In genomic region chr1:158506369-158506987, GRCh38 we compare ENCODE assay signal across 8 cellular contexts. TPM values are rescaled to one million over a fixed set of nuclear protein-coding genes. Genes with fewer than 3 reads are reported as not detected.
DNase-seq lines count a peak whose midpoint lies in the region; ATAC-seq, FAIRE-seq and TF ChIP-seq lines count a peak whose summit lies in the region.

No MANE protein-coding gene starts in this region.

- H3K9me3 Mint-ChIP-seq in WTC11 (peaks cover 15% of the 10 kb centered on the region), endothelial cell (ENCODE audit: unreplicated experiment) (no peaks in the 10 kb centered on the region)

- POLR2A ChIA-PET in WTC11 (lab: Charles Lee), result no interaction called here

- DNase-seq in D721Med (ENCODE audit: insufficient read length, low spot score) (no peak), HK-2 (ENCODE audit: unreplicated experiment) (peak; percentile 5), WTC11 (ENCODE audit: low spot score) (peak; percentile 82), endothelial cell (ENCODE audit: low spot score) (peak; percentile 74), NCI-H345 treated with DMSO at 0.1 percent for 48 hours (lab: John Stamatoyannopoulos, UW; ENCODE audit: unreplicated experiment) (no peak)
- DNase-seq in stimulated activated CD4-positive, alpha-beta T cell treated with anti-CD3 and anti-CD28 coated beads, Interleukin-12 subunit alpha, Interleukin-12 subunit beta, amount 100 ng/mL, for 24 hours (ENCODE audit: low read depth in 2 of 2), result peak; percentile 12 to 34

- no peaks in the 10 kb centered on the region; the same call in 1 of the 2 replicates for H3K27me3 Mint-ChIP-seq in WTC11 (ENCODE audit: low read depth)
- H3K27me3 Mint-ChIP-seq in endothelial cell (ENCODE audit: unreplicated experiment), result peaks cover 1% of the 10 kb centered on the region

- peaks cover 10% of the 10 kb centered on the region for H3K36me3 Mint-ChIP-seq in WTC11
- H3K36me3 Mint-ChIP-seq in endothelial cell (ENCODE audit: low read depth, unreplicated experiment), result no peaks in the 10 kb centered on the region

- FAIRE-seq in D721Med (lab: Jason Lieb, UNC), result no peak

- TF ChIP-seq CTCF in D721Med (IDR thresholded peaks at IDR 0.05; ENCODE audit: insufficient read depth, missing control alignments), result peak; percentile 51
- TF ChIP-seq CTCF in WTC11 (IDR thresholded peaks at IDR 0.05), result peak; percentile 74
- peak; percentile 73 for TF ChIP-seq CTCF in endothelial cell (IDR thresholded peaks at IDR 0.05; ENCODE audit: unreplicated experiment)

- CTCF ChIA-PET in WTC11 (lab: Charles Lee), result interaction anchor here (0.6 to 2.5 kb wide), 18 partner anchors 10 to 1726 kb away, joined by 3 to 18 read pairs (median 4); partner anchors contain the start of gene AIM2

- H3K27ac Mint-ChIP-seq in WTC11, result no peak overlapping the region
- H3K27ac Mint-ChIP-seq in endothelial cell (ENCODE audit: unreplicated experiment), result no peak overlapping the region

- H3K4me1 Mint-ChIP-seq in WTC11, result peaks cover 16% of the 10 kb centered on the region
- peaks cover 10% of the 10 kb centered on the region for H3K4me1 Mint-ChIP-seq in endothelial cell (ENCODE audit: unreplicated experiment)

- ATAC-seq in WTC11, result peak; percentile 98
- ATAC-seq in GM21381 (IDR thresholded peaks at IDR 0.05; ENCODE audit: unreplicated experiment), result no peak
- no peak for ATAC-seq in HG02884 (IDR thresholded peaks at IDR 0.05; ENCODE audit: unreplicated experiment)

- H3K4me3 Mint-ChIP-seq in WTC11 (no peak overlapping the region), endothelial cell (ENCODE audit: unreplicated experiment) (no peak overlapping the region)

TF ChIP-seq in WTC11, 78 proteins besides CTCF, POLR2A, EP300 and RAD21:
- TF ChIP-seq SOX15 (CRISPR knock-in tag; IDR thresholded peaks at IDR 0.05) (no peak), E2F1 (CRISPR knock-in tag; IDR thresholded peaks at IDR 0.05) (no peak), GRHL2 (CRISPR knock-in tag; IDR thresholded peaks at IDR 0.05; ENCODE audit: insufficient replicate concordance, severe bottlenecking) (no peak), NR2C2 (CRISPR knock-in tag; IDR thresholded peaks at IDR 0.05) (no peak), JAZF1 (CRISPR knock-in tag; IDR thresholded peaks at IDR 0.05) (no peak), IRF2 (CRISPR knock-in tag; IDR thresholded peaks at IDR 0.05; ENCODE audit: borderline replicate concordance, low read depth) (no peak), ZNF416 (CRISPR knock-in tag; IDR thresholded peaks at IDR 0.05) (no peak), ESRRA (CRISPR knock-in tag; IDR thresholded peaks at IDR 0.05; ENCODE audit: borderline replicate concordance) (no peak), ZNF317 (CRISPR knock-in tag; IDR thresholded peaks at IDR 0.05; ENCODE audit: borderline replicate concordance, low read depth) (no peak), ZNF138 (CRISPR knock-in tag; conservative IDR thresholded peaks at IDR 0.05) (no peak), OVOL2 (CRISPR knock-in tag; IDR thresholded peaks at IDR 0.05; ENCODE audit: borderline replicate concordance) (no peak), ETV6 (CRISPR knock-in tag; IDR thresholded peaks at IDR 0.05) (no peak), ZNF219 (CRISPR knock-in tag; IDR thresholded peaks at IDR 0.05; ENCODE audit: borderline replicate concordance) (no peak), MLX (CRISPR knock-in tag; IDR thresholded peaks at IDR 0.05) (no peak), ZBTB43 (CRISPR knock-in tag; IDR thresholded peaks at IDR 0.05) (no peak), SP1 (CRISPR knock-in tag; conservative IDR thresholded peaks at IDR 0.05) (no peak), NR1H2 (CRISPR knock-in tag; IDR thresholded peaks at IDR 0.05) (no peak)

RNA-seq across cellular contexts. Expression of gene OR10R2, which starts 34.5 kb away (rescaled TPM):
- total RNA-seq in WTC11 (2021) (not detected in 3 replicates), endothelial cell (ENCODE audit: unreplicated experiment) (not detected)

RNA-seq across cellular contexts. Expression of gene OR10K1, which starts 44.8 kb away (rescaled TPM):
- total RNA-seq in WTC11 (2021) (not detected in 3 replicates), endothelial cell (ENCODE audit: unreplicated experiment) (not detected)

RNA-seq across cellular contexts. Expression of gene OR6Y1, which starts 47.7 kb away (rescaled TPM):
- total RNA-seq in WTC11 (2021) (not detected in 3 replicates), endothelial cell (ENCODE audit: unreplicated experiment) (not detected)

Comparison
In these comparisons a context has a peak if more than half of its experiments do, and no peak if none do; other contexts are left out.
1. DNase-seq: peak in HK-2 (single experiment), WTC11 (single experiment), endothelial cell (single experiment) and stimulated activated CD4-positive, alpha-beta T cell treated with anti-CD3 and anti-CD28 coated beads, Interleukin-12 subunit alpha, Interleukin-12 subunit beta, amount 100 ng/mL, for 24 hours (2 of 2); none in D721Med (single experiment) and NCI-H345 treated with DMSO at 0.1 percent for 48 hours (single experiment).
2. Peak in every context shown above with its lines, with median percentiles within 50 percentile points of each other: CTCF ChIP-seq.